In genomic region chr4:7032591-7032990, GRCh38 we compare ENCODE assay signal across 19 cellular contexts. TPM values are rescaled to one million over a fixed set of nuclear protein-coding genes. Genes with fewer than 3 reads are reported as not detected.
A peak's percentile ranks its signal among the peaks of the same experiment; 100 is the strongest.
DNase-seq lines count a peak whose midpoint lies in the region; ATAC-seq and TF ChIP-seq lines count a peak whose summit lies in the region.
"Had no signal": no experiment of that assay in that cellular context is flagged by ENCODE, and none has a peak within 500 bp of the region (broad histone marks: within the 10 kb centered on the region; RNA-seq: fewer than 3 reads in every experiment).

No MANE protein-coding gene starts in this region.

- H3K4me1 ChIP-seq in cardiac muscle cell (ENCODE audit: low read depth) = no peaks in the 10 kb centered on the region
- H3K4me1 ChIP-seq in mesodermal cell (ENCODE audit: control insufficient read depth, insufficient read depth, low read length, poor library complexity, severe bottlenecking) = peaks cover 40% of the 10 kb centered on the region
- H3K4me1 ChIP-seq: BE2C had no signal

- H3K27me3 ChIP-seq in cardiac muscle cell = no peaks in the 10 kb centered on the region
- H3K27me3 ChIP-seq: BE2C, SJSA1 had no signal

- ATAC-seq in Right ventricle myocardium inferior (no peak), HG03378 (IDR thresholded peaks at IDR 0.05; ENCODE audit: unreplicated experiment) (no peak)
- ATAC-seq: CD8-positive, alpha-beta T cell; PC-3 had no signal

- WGBS in mesodermal cell (ENCODE audit: insufficient coverage in 2 of 2), 2 experiments = 93% methylated on average over 6 to 8 of the region's 8 CpGs
- 89% methylated on average over 8 of the region's 8 CpGs for WGBS in lower leg skin, 2 donors

- no peaks in the 10 kb centered on the region for H3K9me3 ChIP-seq in cardiac muscle cell (ENCODE audit: low read depth)
- H3K9me3 ChIP-seq in mesodermal cell (ENCODE audit: control insufficient read depth, low read length) = no peaks in the 10 kb centered on the region
- H3K9me3 ChIP-seq: BE2C, SJSA1 had no signal

- H3K27ac ChIP-seq in cardiac muscle cell (peak overlapping the region; percentile 5), mesodermal cell (ENCODE audit: low read depth, low read length, severe bottlenecking) (peak overlapping the region; percentile 66)
- H3K27ac ChIP-seq: SJSA1 had no signal

- H3K4me3 ChIP-seq in cardiac muscle cell (no peak overlapping the region), mesodermal cell (ENCODE audit: extremely low read depth, insufficient read depth, low read length, poor library complexity, severe bottlenecking) (no peak overlapping the region), lower leg skin (ENCODE audit: low read depth, poor library complexity, severe bottlenecking) (no peak overlapping the region)
- H3K4me3 ChIP-seq: SJSA1 had no signal

- TF ChIP-seq POLR2A in lower leg skin (IDR thresholded peaks at IDR 0.05) = no peak

- TF ChIP-seq CTCF in cardiac muscle cell (IDR thresholded peaks at IDR 0.05; ENCODE audit: low read depth, low read length) = no peak
- TF ChIP-seq CTCF in lower leg skin (IDR thresholded peaks at IDR 0.05) = no peak

- H3K36me3 ChIP-seq in cardiac muscle cell (peaks cover 7% of the 10 kb centered on the region), mesodermal cell (ENCODE audit: control insufficient read depth, insufficient read depth, low read length) (peaks cover 46% of the 10 kb centered on the region)

- intact Hi-C loops in Right ventricle myocardium inferior (cut with DNase I) (no loop called here), lower leg skin (cut with DNase I; ENCODE audit: low total_unique reads) (no loop called here)

- DNase-seq in cardiac muscle cell (ENCODE audit: low read depth in 1 of 2, low spot score in 1 of 2) (peak in 1 of 2 donors; percentile 45), Right ventricle myocardium inferior (ENCODE audit: missing footprints) (no peak), glomerular visceral epithelial cell (ENCODE audit: extremely low spot score) (peak; percentile 74), NCI-H146 treated with DMSO at 0.1 percent for 48 hours (lab: John Stamatoyannopoulos, UW; ENCODE audit: unreplicated experiment) (no peak), lower leg skin (ENCODE audit: low spot score in 2 of 2) (no peak), cortex of kidney (lab: John Stamatoyannopoulos, UW) (no peak)
- DNase-seq: 8988T; BE2C; Calu3; CD8-positive, alpha-beta T cell; KBM-7; NCI-H1105 treated with DMSO at 0.1 percent for 48 hours; NCI-H187 treated with DMSO at 0.1 percent for 48 hours; NCI-H345; NCI-H524 treated with DMSO at 0.1 percent for 48 hours; PC-3 had no signal

RNA-seq across cellular contexts. Expression of gene TADA2B, which starts 10.6 kb away (rescaled TPM):
- total RNA-seq in cardiac muscle cell = 21.3 and 29.0 TPM in 2 replicates
- polyA plus RNA-seq in cardiac muscle cell = 21.5 and 22.0 TPM in 2 replicates
- total RNA-seq in Right ventricle myocardium inferior = 33.3 TPM
- 11.6 TPM for polyA plus RNA-seq in mesodermal cell (2013, experiment 1 of 2)
- polyA plus RNA-seq in mesodermal cell (2013, experiment 2 of 2) = 11.5 TPM
- total RNA-seq in lower leg skin = 10 to 100 TPM; 26.2 to 30.0 (median 27.2) TPM

RNA-seq across cellular contexts. Expression of gene GRPEL1, which starts 35.3 kb away (rescaled TPM):
- total RNA-seq in cardiac muscle cell = 21.2 and 24.0 TPM in 2 replicates
- polyA plus RNA-seq in cardiac muscle cell = 57.8 and 58.8 TPM in 2 replicates
- total RNA-seq in Right ventricle myocardium inferior = 61.5 TPM
- 24.7 TPM for polyA plus RNA-seq in mesodermal cell (2013, experiment 1 of 2)
- polyA plus RNA-seq in mesodermal cell (2013, experiment 2 of 2) = 21.8 TPM
- total RNA-seq in lower leg skin = 10 to 100 TPM; 20.8 to 24.0 (median 21.6) TPM
